ENCODE assay signal across 9 cellular contexts in the genomic region with DNA sequence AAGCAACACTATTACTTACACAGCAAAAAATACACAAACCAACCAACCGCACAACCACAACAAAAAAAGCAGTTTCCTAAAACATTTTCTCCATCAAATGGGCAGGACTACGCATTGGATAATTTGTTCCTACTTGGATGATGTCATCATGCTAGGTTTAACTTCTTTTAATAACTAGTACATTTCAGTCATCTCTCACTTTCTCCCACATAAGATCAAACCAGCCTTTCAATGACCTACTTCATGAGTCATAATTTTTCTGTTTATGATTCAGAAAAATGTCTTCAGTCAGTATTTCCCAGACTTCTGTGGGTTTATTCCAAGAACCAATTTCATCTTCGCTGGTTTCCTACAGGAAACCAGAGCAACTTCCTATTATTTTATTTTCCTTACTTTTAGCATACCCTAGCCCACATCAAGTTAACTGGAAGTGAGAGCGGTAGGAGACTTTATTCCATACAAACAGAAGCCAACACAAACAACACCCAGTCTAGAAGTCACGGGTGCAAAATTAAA.
A peak's percentile ranks its signal among the peaks of the same experiment; 100 is the strongest.
DNase-seq lines count a peak whose midpoint lies in the region; ATAC-seq and TF ChIP-seq lines count a peak whose summit lies in the region.
"Had no signal": no experiment of that assay in that cellular context is flagged by ENCODE, and none has a peak within 500 bp of the region (broad histone marks: within the 10 kb centered on the region; RNA-seq: fewer than 3 reads in every experiment).

No MANE protein-coding gene starts in this region.

- peak overlapping the region; percentile 78 to 98 for H3K4me3 Mint-ChIP-seq in activated T-cell treated with anti-CD3 and anti-CD28 coated beads, Interleukin-2, amount 50 U/mL, for 72 hours
- peak overlapping the region; percentile 71 for H3K4me3 Mint-ChIP-seq in effector memory CD8-positive, alpha-beta T cell
- peak overlapping the region; percentile 42 to 45 for H3K4me3 Mint-ChIP-seq in stimulated activated naive B cell treated with anti-CD40 and anti-IgM and Interleukin-4, amounts not matched to agents 10 μg/mL and 1 μg/mL and 100 μg/mL, for 72 hours

- H2BK15ac ChIP-seq in IMR-90 (ENCODE audit: low read depth, low read length): no peak overlapping the region

- H4K5ac ChIP-seq in IMR-90 (ENCODE audit: low read depth, low read length): no peak overlapping the region

- no peak for TF ChIP-seq RAD21 in IMR-90 (IDR thresholded peaks at IDR 0.05; ENCODE audit: low read length)

- no peaks in the 10 kb centered on the region for H3K9me3 ChIP-seq in IMR-90 (ENCODE audit: control insufficient read depth, insufficient read depth, low read length)

- no peak overlapping the region for H2AFZ ChIP-seq in IMR-90 (replicated peaks; ENCODE audit: low read length, poor library complexity)

- H3K4ac ChIP-seq in IMR-90 (ENCODE audit: low read depth, low read length): no peak overlapping the region

- dilution Hi-C loops in IMR-90 (cut with HindIII; ENCODE audit: low sequenced_read_pairs, unreplicated experiment): no loop called here

- H2BK120ac ChIP-seq in IMR-90 (ENCODE audit: low read depth, low read length): no peak overlapping the region

- TF ChIP-seq CTCF in IMR-90 (conservative IDR thresholded peaks at IDR 0.05; ENCODE audit: low read depth, low read length): no peak

- peaks cover 26% of the 10 kb centered on the region for H3K4me1 Mint-ChIP-seq in activated T-cell treated with anti-CD3 and anti-CD28 coated beads, Interleukin-2, amount 50 U/mL, for 72 hours (ENCODE audit: low read depth)
- peaks cover 16 to 19% of the 10 kb centered on the region in 2 donors for H3K4me1 Mint-ChIP-seq in effector memory CD8-positive, alpha-beta T cell (ENCODE audit: low read depth in 2 of 2)
- peaks cover 14 to 15% of the 10 kb centered on the region in 2 donors for H3K4me1 Mint-ChIP-seq in stimulated activated naive B cell treated with anti-CD40 and anti-IgM and Interleukin-4, amounts not matched to agents 10 μg/mL and 1 μg/mL and 100 μg/mL, for 72 hours

- 0 out of 2 replicates have a peak, but pooled peaks cover 1% of the 10 kb centered on the region for H3K36me3 ChIP-seq in IMR-90 (ENCODE audit: control insufficient read depth, insufficient read depth, low read length)

- H3K27me3 ChIP-seq in IMR-90 (ENCODE audit: control insufficient read depth, insufficient read depth, low read length): no peaks in the 10 kb centered on the region

- TF ChIP-seq POLR2A in IMR-90 (IDR thresholded peaks at IDR 0.05; ENCODE audit: low read depth, low read length): no peak

- no peak overlapping the region for H2BK5ac ChIP-seq in IMR-90 (ENCODE audit: low read depth, low read length, poor library complexity, severe bottlenecking)

- DNase-seq in activated T-cell treated with anti-CD3 and anti-CD28 coated beads, Interleukin-2, amount 50 U/mL, for 72 hours: peak in 1 of 2 donors; percentile 18
- DNase-seq in activated T-cell treated with anti-CD3 and anti-CD28 coated beads for 4 hours (no peak), IMR-90 (peak; percentile 89), HuH-7.5 (ENCODE audit: low spot score) (no peak), DMS114 treated with DMSO at 0.1 percent for 48 hours (lab: John Stamatoyannopoulos, UW; ENCODE audit: unreplicated experiment) (no peak), T1000 (lab: John Stamatoyannopoulos, UW) (no peak)
- DNase-seq in effector memory CD8-positive, alpha-beta T cell: no peak
- DNase-seq in stimulated activated naive B cell treated with anti-CD40 and anti-IgM and Interleukin-4, amounts not matched to agents 10 μg/mL and 1 μg/mL and 100 μg/mL, for 72 hours: no peak
- DNase-seq: NCI-H1105 had no signal

- H3K27ac ChIP-seq in IMR-90 (ENCODE audit: insufficient read depth, low read length): no peak overlapping the region

- peaks cover 1% of the 10 kb centered on the region; the same call in 1 of the 2 replicates for H3K4me1 ChIP-seq in IMR-90 (ENCODE audit: control insufficient read depth, insufficient read depth, low read length)

- H3K9ac ChIP-seq in IMR-90 (ENCODE audit: low read depth, low read length): no peak overlapping the region

- H3K36me3 Mint-ChIP-seq in activated T-cell treated with anti-CD3 and anti-CD28 coated beads, Interleukin-2, amount 50 U/mL, for 72 hours (ENCODE audit: insufficient read depth in 2 of 2): no peaks in the 10 kb centered on the region
- no peaks in the 10 kb centered on the region for H3K36me3 Mint-ChIP-seq in effector memory CD8-positive, alpha-beta T cell (ENCODE audit: insufficient read depth)
- peaks cover 10 to 29% of the 10 kb centered on the region in 2 donors for H3K36me3 Mint-ChIP-seq in stimulated activated naive B cell treated with anti-CD40 and anti-IgM and Interleukin-4, amounts not matched to agents 10 μg/mL and 1 μg/mL and 100 μg/mL, for 72 hours

- H3K4me3 ChIP-seq in IMR-90 (ENCODE audit: insufficient read depth, low read depth, low read length): no peak overlapping the region

- in situ Hi-C loops in IMR-90 (cut with MboI; ENCODE audit: low sequenced_read_pairs): loop anchor here (25.0 kb wide), 1 partner anchor 526 kb away; no protein-coding TSS in a partner anchor

- H4K8ac ChIP-seq in IMR-90 (ENCODE audit: low read depth in 2 of 2, low read length in 2 of 2): no peak overlapping the region

- no peak overlapping the region for H3K56ac ChIP-seq in IMR-90 (ENCODE audit: extremely low read depth, insufficient read depth, low read length)

- no CpG with 5 or more reads among the region's 5 CpGs for WGBS in IMR-90 (ENCODE audit: extremely low coverage in 2 of 2, insufficient read length in 1 of 2), 2 experiments

- H3K14ac ChIP-seq in IMR-90 (replicated peaks; ENCODE audit: low read depth, low read length): no peak overlapping the region

- H3K79me1 ChIP-seq in IMR-90 (ENCODE audit: low read depth in 1 of 2, low read length in 2 of 2): no peaks in the 10 kb centered on the region

- H2AK9ac ChIP-seq in IMR-90 (replicated peaks; ENCODE audit: low read depth, low read length, poor library complexity): no peak overlapping the region

- H4K91ac ChIP-seq in IMR-90 (ENCODE audit: insufficient read depth, low read depth, low read length): no peak overlapping the region

- no peak overlapping the region for H3K18ac ChIP-seq in IMR-90 (ENCODE audit: low read depth, low read length)

- POLR2A ChIA-PET in IMR-90 (lab: Charles Lee; ENCODE audit: unreplicated experiment): no interaction called here

- peaks cover 3% of the 10 kb centered on the region; the same call in 1 of the 2 replicates for H3K9me1 ChIP-seq in IMR-90 (ENCODE audit: insufficient read depth, low read length)

- peak overlapping the region; percentile 68; the same call in 1 of the 2 replicates for H3K4me2 ChIP-seq in IMR-90 (ENCODE audit: low read depth, low read length)

- BruUV-seq in IMR-90 (replicated peaks; lab: Mats Ljungman, UMichigan): no TSS peak

- H2AK5ac ChIP-seq in IMR-90 (ENCODE audit: low read depth, low read length): no peak overlapping the region

- no peak overlapping the region for H2BK20ac ChIP-seq in IMR-90 (ENCODE audit: low read depth, low read length)

- H3K27ac Mint-ChIP-seq in activated T-cell treated with anti-CD3 and anti-CD28 coated beads, Interleukin-2, amount 50 U/mL, for 72 hours: peak overlapping the region; percentile 99
- H3K27ac Mint-ChIP-seq in effector memory CD8-positive, alpha-beta T cell: peak overlapping the region; percentile 82 to 88
- peak overlapping the region; percentile 75 for H3K27ac Mint-ChIP-seq in stimulated activated naive B cell treated with anti-CD40 and anti-IgM and Interleukin-4, amounts not matched to agents 10 μg/mL and 1 μg/mL and 100 μg/mL, for 72 hours

- H3K27me3 Mint-ChIP-seq in activated T-cell treated with anti-CD3 and anti-CD28 coated beads, Interleukin-2, amount 50 U/mL, for 72 hours (ENCODE audit: low read depth): peaks cover 18% of the 10 kb centered on the region
- H3K27me3 Mint-ChIP-seq in effector memory CD8-positive, alpha-beta T cell: no peaks in the 10 kb centered on the region
- no peaks in the 10 kb centered on the region for H3K27me3 Mint-ChIP-seq in stimulated activated naive B cell treated with anti-CD40 and anti-IgM and Interleukin-4, amounts not matched to agents 10 μg/mL and 1 μg/mL and 100 μg/mL, for 72 hours

- H4K20me1 ChIP-seq in IMR-90 (ENCODE audit: insufficient read depth, low read length): no peaks in the 10 kb centered on the region

- no peak overlapping the region for H3K23ac ChIP-seq in IMR-90 (ENCODE audit: low read depth, low read length)

- peak; percentile 83 to 92 for ATAC-seq in activated T-cell treated with anti-CD3 and anti-CD28 coated beads, Interleukin-2, amount 50 U/mL, for 72 hours (replicated peaks in 1 of 2)
- ATAC-seq in IMR-90 (ENCODE audit: low read depth): peak; percentile 46
- peak; percentile 41 for ATAC-seq in effector memory CD8-positive, alpha-beta T cell (replicated peaks)
- peak; percentile 68 to 90 for ATAC-seq in stimulated activated naive B cell treated with anti-CD40 and anti-IgM and Interleukin-4, amounts not matched to agents 10 μg/mL and 1 μg/mL and 100 μg/mL, for 72 hours (replicated peaks)

- CTCF ChIA-PET in IMR-90 (lab: Yijun Ruan, JAX): interaction anchor here (0.5 kb wide), 1 partner anchor 82 kb away, joined by 5 read pairs; no protein-coding TSS in a partner anchor

- H3K9me3 Mint-ChIP-seq in activated T-cell treated with anti-CD3 and anti-CD28 coated beads, Interleukin-2, amount 50 U/mL, for 72 hours: no peaks in the 10 kb centered on the region
- H3K9me3 Mint-ChIP-seq in effector memory CD8-positive, alpha-beta T cell: no peaks in the 10 kb centered on the region
- H3K9me3 Mint-ChIP-seq in stimulated activated naive B cell treated with anti-CD40 and anti-IgM and Interleukin-4, amounts not matched to agents 10 μg/mL and 1 μg/mL and 100 μg/mL, for 72 hours: no peaks in the 10 kb centered on the region

- intact Hi-C loops in IMR-90 (cut with micrococcal nuclease): no loop called here

TF ChIP-seq in IMR-90, 13 proteins besides CTCF, POLR2A, EP300 and RAD21 (continues in another document):
- TF ChIP-seq MAZ (IDR thresholded peaks at IDR 0.05; ENCODE audit: borderline replicate concordance, low read depth, low read length) (no peak), CEBPB (IDR thresholded peaks at IDR 0.05; ENCODE audit: low read depth, low read length) (no peak), BHLHE40 (IDR thresholded peaks at IDR 0.05; ENCODE audit: low read depth, low read length) (peak; percentile 23; the same call in 1 of the 2 replicates), MAFK (IDR thresholded peaks at IDR 0.05; ENCODE audit: low read depth, low read length) (no peak), MXI1 (IDR thresholded peaks at IDR 0.05; ENCODE audit: borderline replicate concordance, low read depth, low read length) (no peak), NFE2L2 (IDR thresholded peaks at IDR 0.05; ENCODE audit: low read depth, low read length) (no peak), FOS (IDR thresholded peaks at IDR 0.05; ENCODE audit: low read depth, low read length) (peak; percentile 67)
- TF ChIP-seq, protein P1, sequence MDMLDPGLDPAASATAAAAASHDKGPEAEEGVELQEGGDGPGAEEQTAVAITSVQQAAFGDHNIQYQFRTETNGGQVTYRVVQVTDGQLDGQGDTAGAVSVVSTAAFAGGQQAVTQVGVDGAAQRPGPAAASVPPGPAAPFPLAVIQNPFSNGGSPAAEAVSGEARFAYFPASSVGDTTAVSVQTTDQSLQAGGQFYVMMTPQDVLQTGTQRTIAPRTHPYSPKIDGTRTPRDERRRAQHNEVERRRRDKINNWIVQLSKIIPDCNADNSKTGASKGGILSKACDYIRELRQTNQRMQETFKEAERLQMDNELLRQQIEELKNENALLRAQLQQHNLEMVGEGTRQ (IDR thresholded peaks at IDR 0.05; ENCODE audit: low read depth, low read length): no peak
